1 cellular context compared by ENCODE assay signal in the genomic region with DNA sequence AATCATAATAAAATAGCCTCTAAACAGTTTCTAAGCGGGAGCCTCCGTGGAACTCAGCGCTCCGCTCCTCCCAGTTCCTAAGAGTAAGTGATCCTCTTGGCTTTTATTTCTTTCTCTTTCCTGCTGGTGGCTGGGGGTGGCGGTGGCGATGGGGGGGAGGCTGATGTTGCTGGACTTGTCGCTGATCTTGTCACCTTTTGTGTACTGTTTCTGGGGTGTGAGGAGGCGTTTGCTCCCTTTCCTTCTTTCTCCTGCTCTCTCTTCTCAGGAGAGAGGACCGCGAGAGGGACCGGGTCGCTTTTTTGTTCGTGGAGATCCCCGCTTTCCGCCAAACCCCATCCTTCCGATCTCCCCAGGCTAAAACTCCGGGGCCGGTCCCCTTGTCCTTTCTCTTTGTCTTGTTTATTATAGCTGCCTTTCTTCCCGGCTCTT.
TF ChIP-seq lines count a peak whose summit lies in the region.

No MANE protein-coding gene starts in this region.

TF ChIP-seq in GM23338, 12 proteins besides CTCF, POLR2A, EP300 and RAD21 (continued from another document):
- TF ChIP-seq JUNB (IDR thresholded peaks at IDR 0.05; ENCODE audit: unreplicated experiment) (no peak), ZNF331 (CRISPR knock-in tag; IDR thresholded peaks at IDR 0.05; ENCODE audit: low read depth) (no peak), STAT1 (IDR thresholded peaks at IDR 0.05; ENCODE audit: unreplicated experiment) (no peak), EZH2phosphoT487 (IDR thresholded peaks at IDR 0.05; ENCODE audit: unreplicated experiment) (no peak), ZNF462 (CRISPR knock-in tag; IDR thresholded peaks at IDR 0.05) (no peak), ZNF114 (CRISPR knock-in tag; IDR thresholded peaks at IDR 0.05) (no peak)
- TF ChIP-seq, protein P1, sequence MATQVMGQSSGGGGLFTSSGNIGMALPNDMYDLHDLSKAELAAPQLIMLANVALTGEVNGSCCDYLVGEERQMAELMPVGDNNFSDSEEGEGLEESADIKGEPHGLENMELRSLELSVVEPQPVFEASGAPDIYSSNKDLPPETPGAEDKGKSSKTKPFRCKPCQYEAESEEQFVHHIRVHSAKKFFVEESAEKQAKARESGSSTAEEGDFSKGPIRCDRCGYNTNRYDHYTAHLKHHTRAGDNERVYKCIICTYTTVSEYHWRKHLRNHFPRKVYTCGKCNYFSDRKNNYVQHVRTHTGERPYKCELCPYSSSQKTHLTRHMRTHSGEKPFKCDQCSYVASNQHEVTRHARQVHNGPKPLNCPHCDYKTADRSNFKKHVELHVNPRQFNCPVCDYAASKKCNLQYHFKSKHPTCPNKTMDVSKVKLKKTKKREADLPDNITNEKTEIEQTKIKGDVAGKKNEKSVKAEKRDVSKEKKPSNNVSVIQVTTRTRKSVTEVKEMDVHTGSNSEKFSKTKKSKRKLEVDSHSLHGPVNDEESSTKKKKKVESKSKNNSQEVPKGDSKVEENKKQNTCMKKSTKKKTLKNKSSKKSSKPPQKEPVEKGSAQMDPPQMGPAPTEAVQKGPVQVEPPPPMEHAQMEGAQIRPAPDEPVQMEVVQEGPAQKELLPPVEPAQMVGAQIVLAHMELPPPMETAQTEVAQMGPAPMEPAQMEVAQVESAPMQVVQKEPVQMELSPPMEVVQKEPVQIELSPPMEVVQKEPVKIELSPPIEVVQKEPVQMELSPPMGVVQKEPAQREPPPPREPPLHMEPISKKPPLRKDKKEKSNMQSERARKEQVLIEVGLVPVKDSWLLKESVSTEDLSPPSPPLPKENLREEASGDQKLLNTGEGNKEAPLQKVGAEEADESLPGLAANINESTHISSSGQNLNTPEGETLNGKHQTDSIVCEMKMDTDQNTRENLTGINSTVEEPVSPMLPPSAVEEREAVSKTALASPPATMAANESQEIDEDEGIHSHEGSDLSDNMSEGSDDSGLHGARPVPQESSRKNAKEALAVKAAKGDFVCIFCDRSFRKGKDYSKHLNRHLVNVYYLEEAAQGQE (IDR thresholded peaks at IDR 0.05; ENCODE audit: unreplicated experiment), result no peak
